14 cellular contexts compared by ENCODE assay signal in the genomic region with DNA sequence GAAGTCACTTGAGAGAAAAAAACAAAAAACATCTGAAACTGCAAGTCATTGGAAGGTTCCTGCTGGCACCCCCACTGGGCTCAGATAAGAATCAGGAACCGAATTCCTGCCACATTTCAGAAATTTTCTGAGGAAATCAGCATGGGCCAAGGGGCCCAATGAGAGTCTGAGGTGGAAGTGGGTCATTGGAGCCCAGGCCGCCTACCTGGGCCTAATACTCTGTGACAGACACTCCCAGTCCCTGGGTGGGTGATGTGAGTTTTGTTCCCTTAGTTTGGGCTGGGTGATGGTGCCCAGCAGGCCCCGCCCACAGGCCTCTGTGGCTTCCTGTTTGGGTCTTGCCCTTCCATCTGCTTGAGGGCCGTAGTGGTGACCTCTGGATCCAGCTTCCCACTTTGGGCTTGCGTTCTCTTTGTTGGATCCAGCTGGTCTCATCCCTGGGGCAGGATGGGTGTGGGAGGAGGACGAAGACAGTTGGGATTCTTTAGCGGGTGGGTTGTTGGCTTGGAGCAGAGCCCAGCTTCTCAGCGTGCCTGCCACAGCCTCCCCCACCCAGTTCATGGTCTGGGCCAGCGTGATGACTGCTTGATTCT.
DNase-seq lines count a peak whose midpoint lies in the region; ATAC-seq and TF ChIP-seq lines count a peak whose summit lies in the region.
"Had no signal": no experiment of that assay in that cellular context is flagged by ENCODE, and none has a peak within 500 bp of the region (broad histone marks: within the 10 kb centered on the region; RNA-seq: fewer than 3 reads in every experiment).

No MANE protein-coding gene starts in this region.

- no peak for TF ChIP-seq CTCF in AG09309 (IDR thresholded peaks at IDR 0.05; ENCODE audit: control insufficient read depth, insufficient read depth, low read depth, low read length, missing control alignments)
- TF ChIP-seq CTCF in fibroblast of mammary gland (conservative IDR thresholded peaks at IDR 0.05; ENCODE audit: control insufficient read depth, insufficient read depth, low read depth, low read length) = no peak

- H3K4me3 ChIP-seq in AG09309 (ENCODE audit: control insufficient read depth, low read depth, low read length) (no peak overlapping the region), fibroblast of mammary gland (ENCODE audit: control insufficient read depth, low read depth, low read length) (no peak overlapping the region), rectal smooth muscle tissue (ENCODE audit: low read length) (peak overlapping the region; percentile 18)
- H3K4me3 ChIP-seq: BLaER1, PC-9 had no signal

- no peak for ATAC-seq in activated CD4-positive, CD25-positive, alpha-beta regulatory T cell treated with anti-CD3 and anti-CD28 coated beads, Interleukin-2, amount 50 U/mL, for 24 hours
- ATAC-seq in GM18502 (IDR thresholded peaks at IDR 0.05; ENCODE audit: poor library complexity, unreplicated experiment) = no peak

- H3K4me1 ChIP-seq in rectal smooth muscle tissue (ENCODE audit: control insufficient read depth, insufficient read depth, low read length) = peaks cover 51% of the 10 kb centered on the region
- H3K4me1 ChIP-seq: BLaER1 had no signal

- DNase-seq in AG09309 (ENCODE audit: low read depth) (peak; percentile 62), NCI-H226 (peak; percentile 97), fibroblast of mammary gland (ENCODE audit: low read depth) (peak; percentile 77), retina (no peak), NCI-H2081 (lab: John Stamatoyannopoulos, UW) (no peak)
- DNase-seq: activated T-cell treated with anti-CD3 and anti-CD28 coated beads, Interleukin-2, amount 50 U/mL, for 24 hours; H7; NCI-H2171 had no signal

- H3K9ac ChIP-seq in rectal smooth muscle tissue (ENCODE audit: low read length) = no peak overlapping the region
- H3K9ac ChIP-seq: BLaER1 had no signal

- peak overlapping the region; percentile 85 for H3K27ac ChIP-seq in rectal smooth muscle tissue (ENCODE audit: low read depth, low read length)
- H3K27ac ChIP-seq: BLaER1, epithelial cell of prostate, PC-9 had no signal

- H3K36me3 ChIP-seq in rectal smooth muscle tissue (ENCODE audit: control insufficient read depth, insufficient read depth, low read length) = no peaks in the 10 kb centered on the region
- H3K36me3 ChIP-seq: BLaER1 had no signal

- no peaks in the 10 kb centered on the region for H3K27me3 ChIP-seq in rectal smooth muscle tissue (ENCODE audit: control insufficient read depth, insufficient read depth, low read length)
- H3K27me3 ChIP-seq: BLaER1 had no signal

Comparison
In these comparisons a context has a peak if more than half of its experiments do, and no peak if none do; other contexts are left out.
1. DNase-seq: peak in AG09309 (single experiment), NCI-H226 (single experiment) and fibroblast of mammary gland (single experiment); none in retina (single experiment) and NCI-H2081 (0 of 2).